Comparison of ENCODE assay signal across 8 cellular contexts in genomic region chr10:33330543-33331019, GRCh38. TPM values are rescaled to one million over a fixed set of nuclear protein-coding genes. Genes with fewer than 3 reads are reported as not detected.
DNase-seq lines count a peak whose midpoint lies in the region; ATAC-seq, FAIRE-seq and TF ChIP-seq lines count a peak whose summit lies in the region.

No MANE protein-coding gene starts in this region.

- H3K36me3 Mint-ChIP-seq in GM23338 (ENCODE audit: low read depth) (no peaks in the 10 kb centered on the region), brain (peaks cover 27% of the 10 kb centered on the region)

- DNase-seq in COLO668 (lab: John Stamatoyannopoulos, UW; ENCODE audit: unreplicated experiment) (peak; percentile 77), GM23338 (ENCODE audit: low spot score) (peak; percentile 81), NCI-H1694 (lab: John Stamatoyannopoulos, UW) (peak; percentile 73), iPS DF 6.9 (ENCODE audit: low read depth, low spot score) (peak; percentile 66), COLO829 (ENCODE audit: low spot score) (no peak)

- no peak overlapping the region for H2AFZ ChIP-seq in GM23338

- H3K4me1 ChIP-seq in GM23338 (ENCODE audit: insufficient read depth) (peaks cover 15% of the 10 kb centered on the region), iPS DF 6.9 (ENCODE audit: control insufficient read depth, insufficient read depth, low read length) (no peaks in the 10 kb centered on the region)

- no peak overlapping the region for H3K27ac Mint-ChIP-seq in GM23338
- peak overlapping the region in 3 of 5 experiments; percentile 31 to 95 (median 63) for H3K27ac Mint-ChIP-seq in brain

- H3K4me2 ChIP-seq in GM23338, result no peak overlapping the region

- no peaks in the 10 kb centered on the region for H3K79me2 ChIP-seq in GM23338 (replicated peaks; ENCODE audit: insufficient read depth)

- H3K4me1 Mint-ChIP-seq in GM23338, result peaks cover 26% of the 10 kb centered on the region
- peaks cover 66% of the 10 kb centered on the region for H3K4me1 Mint-ChIP-seq in brain

- peaks cover 34% of the 10 kb centered on the region for H3K27me3 ChIP-seq in GM23338 (ENCODE audit: insufficient read depth)
- H3K27me3 ChIP-seq in iPS DF 6.9 (ENCODE audit: control insufficient read depth, insufficient read depth, low read length), result peaks cover 2% of the 10 kb centered on the region; the same call in 1 of the 2 replicates

- H3K9me3 ChIP-seq in iPS DF 6.9 (ENCODE audit: control insufficient read depth, insufficient read depth, low read length), result no peaks in the 10 kb centered on the region

- WGBS in iPS DF 6.9 (ENCODE audit: insufficient coverage, insufficient read length), result no CpG with 5 or more reads among the region's 11 CpGs

- no peaks in the 10 kb centered on the region for H3K36me3 ChIP-seq in GM23338 (ENCODE audit: insufficient read depth)
- no peaks in the 10 kb centered on the region for H3K36me3 ChIP-seq in iPS DF 6.9 (ENCODE audit: control insufficient read depth, insufficient read depth, low read length)

- FAIRE-seq in TTC549 (lab: Jason Lieb, UNC), result peak; percentile 76

- H3K9me2 ChIP-seq in GM23338 (ENCODE audit: insufficient read depth), result no peaks in the 10 kb centered on the region

- peak; percentile 4; the same call in 1 of the 3 replicates for ATAC-seq in GM23338

- H3K4me3 ChIP-seq in GM23338 (no peak overlapping the region), iPS DF 6.9 (ENCODE audit: low read length) (no peak overlapping the region), skin epidermis (peak overlapping the region; percentile 29 to 74 (median 70))

- H3K9me3 Mint-ChIP-seq in GM23338 (no peaks in the 10 kb centered on the region; the same call in 2 of the 3 replicates), brain (no peaks in the 10 kb centered on the region)

- H3K27me3 Mint-ChIP-seq in GM23338 (ENCODE audit: insufficient read depth, low read depth, poor library complexity) (peaks cover 23% of the 10 kb centered on the region), brain (peaks cover 27% of the 10 kb centered on the region)

- no peak overlapping the region for H3K27ac ChIP-seq in GM23338 (ENCODE audit: low read depth)
- H3K27ac ChIP-seq in iPS DF 6.9 (ENCODE audit: low read length), result no peak overlapping the region
- H3K27ac ChIP-seq in skin epidermis, result peak overlapping the region in 15 of 21 experiments; percentile 1 to 99 (median 44)

- TF ChIP-seq CTCF in GM23338 (conservative IDR thresholded peaks at IDR 0.05; ENCODE audit: low read depth in 2 of 2), result peak; percentile 92 to 97
- peak; percentile 75 to 92 for TF ChIP-seq CTCF in brain (conservative IDR thresholded peaks at IDR 0.05)

- no peaks in the 10 kb centered on the region for H4K20me1 ChIP-seq in GM23338 (replicated peaks; ENCODE audit: insufficient read depth)

- H3F3A ChIP-seq in GM23338 (replicated peaks; ENCODE audit: low read depth), result no peaks in the 10 kb centered on the region

- H3K4me3 Mint-ChIP-seq in GM23338 (no peak overlapping the region), brain (peak overlapping the region; percentile 85 to 96 (median 93))

TF ChIP-seq in GM23338, 12 proteins besides CTCF, POLR2A, EP300 and RAD21:
- TF ChIP-seq POLR2AphosphoS5 (IDR thresholded peaks at IDR 0.05; ENCODE audit: low read depth) (no peak), STAT1 (IDR thresholded peaks at IDR 0.05; ENCODE audit: unreplicated experiment) (no peak), CREB1 (CRISPR knock-in tag; IDR thresholded peaks at IDR 0.05; ENCODE audit: low read depth) (no peak), EZH2phosphoT487 (IDR thresholded peaks at IDR 0.05; ENCODE audit: unreplicated experiment) (no peak), REST (IDR thresholded peaks at IDR 0.05; ENCODE audit: unreplicated experiment) (no peak), JUNB (IDR thresholded peaks at IDR 0.05; ENCODE audit: unreplicated experiment) (no peak), EZH2 (IDR thresholded peaks at IDR 0.05; ENCODE audit: low read depth, unreplicated experiment) (no peak), ZNF331 (CRISPR knock-in tag; IDR thresholded peaks at IDR 0.05; ENCODE audit: low read depth) (no peak)
- TF ChIP-seq, protein P1, sequence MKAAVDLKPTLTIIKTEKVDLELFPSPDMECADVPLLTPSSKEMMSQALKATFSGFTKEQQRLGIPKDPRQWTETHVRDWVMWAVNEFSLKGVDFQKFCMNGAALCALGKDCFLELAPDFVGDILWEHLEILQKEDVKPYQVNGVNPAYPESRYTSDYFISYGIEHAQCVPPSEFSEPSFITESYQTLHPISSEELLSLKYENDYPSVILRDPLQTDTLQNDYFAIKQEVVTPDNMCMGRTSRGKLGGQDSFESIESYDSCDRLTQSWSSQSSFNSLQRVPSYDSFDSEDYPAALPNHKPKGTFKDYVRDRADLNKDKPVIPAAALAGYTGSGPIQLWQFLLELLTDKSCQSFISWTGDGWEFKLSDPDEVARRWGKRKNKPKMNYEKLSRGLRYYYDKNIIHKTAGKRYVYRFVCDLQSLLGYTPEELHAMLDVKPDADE (IDR thresholded peaks at IDR 0.05), result no peak

RNA-seq across cellular contexts. Expression of gene NRP1, which starts 3.9 kb away (rescaled TPM):
- 3.5 and 3.9 TPM in 2 replicates for total RNA-seq in GM23338 (2014; rRNA removed; shearing (Covaris generic))
- 2.9 and 3.6 TPM in 2 replicates for polyA plus RNA-seq in GM23338 (2016; fragmentation: Nextera tagmentation; extraction: Ambion mirVana)
- 11.6 TPM for polyA plus RNA-seq in brain (ENCODE audit: insufficient read depth, low read depth, low replicate concordance)

Comparison
In these comparisons a context has a peak if more than half of its experiments do, and no peak if none do; other contexts are left out.
1. H3K27ac ChIP-seq: peak in skin epidermis (15 of 21); none in GM23338 (single experiment) and iPS DF 6.9 (single experiment).
2. H3K4me3 ChIP-seq: peak in skin epidermis (7 of 7); none in GM23338 (single experiment) and iPS DF 6.9 (single experiment).